In the genomic region with DNA sequence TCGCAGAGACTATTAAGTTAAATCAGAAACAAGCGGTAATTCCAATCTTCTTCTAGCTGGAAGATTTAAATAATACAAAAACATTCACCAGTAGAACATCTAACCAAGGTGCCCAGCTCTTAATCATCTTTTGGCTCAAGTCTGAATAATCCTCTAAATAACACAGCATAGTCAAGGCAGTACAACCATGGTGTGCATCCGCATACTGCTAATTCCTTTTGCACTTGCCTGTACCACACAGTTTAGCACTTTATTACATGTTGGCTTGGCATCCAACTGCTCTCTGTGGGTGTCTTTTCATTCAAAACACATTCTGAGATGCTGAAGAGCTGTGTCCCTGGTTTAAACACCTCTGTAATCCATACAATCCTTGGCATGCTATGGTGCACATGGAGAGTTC, we compare ENCODE assay signal across 37 cellular contexts. TPM values are rescaled to one million over a fixed set of nuclear protein-coding genes. Genes with fewer than 3 reads are reported as not detected.
"Had no signal": no experiment of that assay in that cellular context is flagged by ENCODE, and none has a peak within 500 bp of the region (broad histone marks: within the 10 kb centered on the region; RNA-seq: fewer than 3 reads in every experiment).

No MANE protein-coding gene starts in this region.

- H3K27ac ChIP-seq: KMS-11 had no signal

- DNase-seq: Karpas-422, Kasumi-1, KG1, MM.1S, MV-4-11, NCI-H1048, NCI-H1092, NCI-H1092 treated with DMSO at 0.1 percent for 48 hours, NCI-H1105, NCI-H1105 treated with DMSO at 0.1 percent for 48 hours, NCI-H1417 treated with DMSO at 0.1 percent for 48 hours, NCI-H1436, NCI-H1436 treated with DMSO at 0.1 percent for 48 hours, NCI-H146, NCI-H1694, NCI-H1694 treated with DMSO at 0.1 percent for 48 hours, NCI-H187, NCI-H187 treated with DMSO at 0.1 percent for 48 hours, NCI-H1930, NCI-H2029, NCI-H2029 treated with DMSO at 0.1 percent for 48 hours, NCI-H2081, NCI-H2081 treated with DMSO at 0.1 percent for 48 hours, NCI-H2107, NCI-H2171, NCI-H2171 treated with DMSO at 0.1 percent for 48 hours, NCI-H2227 treated with DMSO at 0.1 percent for 48 hours, NCI-H226, NCI-H345, NCI-H446, NCI-H446 treated with DMSO at 0.1 percent for 48 hours, NCI-H510A, NCI-H510A treated with DMSO at 0.1 percent for 48 hours had no signal

- H3K9ac ChIP-seq: KMS-11 had no signal

- H3K4me2 ChIP-seq: KMS-11 had no signal

RNA-seq across cellular contexts. Expression of gene VGLL2, which starts 42.3 kb away (rescaled TPM):
- total RNA-seq: M059J, MCF 10A, NCI-H460 had no signal
